ENCODE assay signal across 15 cellular contexts in genomic region chr10:123848564-123849457, GRCh38. TPM values are rescaled to one million over a fixed set of nuclear protein-coding genes. Genes with fewer than 3 reads are reported as not detected.
A peak's percentile ranks its signal among the peaks of the same experiment; 100 is the strongest.
DNase-seq lines count a peak whose midpoint lies in the region; ATAC-seq and TF ChIP-seq lines count a peak whose summit lies in the region.
"Had no signal": no experiment of that assay in that cellular context is flagged by ENCODE, and none has a peak within 500 bp of the region (broad histone marks: within the 10 kb centered on the region; RNA-seq: fewer than 3 reads in every experiment).

No MANE protein-coding gene starts in this region.

- H3K9me3 ChIP-seq in HEK293 (ENCODE audit: control insufficient read depth, insufficient read depth, low read depth, low read length), result no peaks in the 10 kb centered on the region; the same call in 1 of the 2 replicates
- no peaks in the 10 kb centered on the region for H3K9me3 ChIP-seq in endodermal cell (ENCODE audit: control insufficient read depth, low read length)

- no peaks in the 10 kb centered on the region for H3K36me3 Mint-ChIP-seq in endodermal cell (ENCODE audit: low read depth)
- no peaks in the 10 kb centered on the region for H3K36me3 Mint-ChIP-seq in activated naive CD4-positive, alpha-beta T cell treated with anti-CD3 and anti-CD28 coated beads, Interleukin-2, amount 50 U/mL, for 72 hours

- WGBS in endodermal cell (ENCODE audit: insufficient coverage in 1 of 2, insufficient read length in 1 of 2), 2 experiments, result 89 to 100% methylated on average over 1 to 5 of the region's 5 CpGs

- CTCF ChIA-PET in HEK293 (lab: Yijun Ruan, JAX), result interaction anchor here (1.5 kb wide), 1 partner anchor 266 kb away, joined by 7 read pairs; no protein-coding TSS in a partner anchor

- no peak for TF ChIP-seq CTCF in HEK293 (tag by site-specific recombination; IDR thresholded peaks at IDR 0.05)
- TF ChIP-seq CTCF in fibroblast of mammary gland (conservative IDR thresholded peaks at IDR 0.05; ENCODE audit: control insufficient read depth, insufficient read depth, low read depth, low read length), result no peak
- no peak for TF ChIP-seq CTCF in endodermal cell (conservative IDR thresholded peaks at IDR 0.05)

- POLR2A ChIA-PET in HEK293 (lab: Yijun Ruan, JAX), result no interaction called here

- no peak overlapping the region for H3K4me3 Mint-ChIP-seq in endodermal cell
- H3K4me3 Mint-ChIP-seq: activated CD4-positive, alpha-beta T cell treated with anti-CD3 and anti-CD28 coated beads, Interleukin-2, amount 10 ng/mL, durations not matched to agents 7 days and 5 days had no signal

- no peaks in the 10 kb centered on the region for H3K27me3 ChIP-seq in endodermal cell (ENCODE audit: control insufficient read depth, insufficient read depth, low read length, poor library complexity, severe bottlenecking)

- H3K4me1 Mint-ChIP-seq in endodermal cell, result no peaks in the 10 kb centered on the region
- H3K4me1 Mint-ChIP-seq: activated CD4-positive, alpha-beta T cell treated with anti-CD3 and anti-CD28 coated beads, Interleukin-2, amount 10 ng/mL, durations not matched to agents 7 days and 5 days had no signal

- H3K27me3 Mint-ChIP-seq in endodermal cell (ENCODE audit: insufficient read depth), result peaks cover 1% of the 10 kb centered on the region

- H3K9me3 Mint-ChIP-seq in endodermal cell, result peaks cover 18% of the 10 kb centered on the region
- peaks cover 0 to 5% of the 10 kb centered on the region in 2 donors for H3K9me3 Mint-ChIP-seq in activated naive CD4-positive, alpha-beta T cell treated with anti-CD3 and anti-CD28 coated beads, Interleukin-2, amount 50 U/mL, for 72 hours
- H3K9me3 Mint-ChIP-seq: activated CD4-positive, alpha-beta T cell treated with anti-CD3 and anti-CD28 coated beads, Interleukin-2, amount 10 ng/mL, durations not matched to agents 7 days and 5 days had no signal

- H3K4me3 ChIP-seq in HEK293 (ENCODE audit: low read depth, low read length) (no peak overlapping the region), fibroblast of mammary gland (ENCODE audit: control insufficient read depth, low read depth, low read length) (no peak overlapping the region), endodermal cell (ENCODE audit: low read length) (no peak overlapping the region)

- no peak overlapping the region for H3K9ac ChIP-seq in endodermal cell (ENCODE audit: extremely low read depth, low read length, poor library complexity, severe bottlenecking)

- H3K4me1 ChIP-seq in HEK293 (ENCODE audit: control insufficient read depth, insufficient read depth, low read length) (peaks cover 6% of the 10 kb centered on the region), endodermal cell (ENCODE audit: control insufficient read depth, insufficient read depth, low read length) (no peaks in the 10 kb centered on the region)

- H3K27ac ChIP-seq in HEK293 (ENCODE audit: extremely low read depth, low read depth, low read length) (no peak overlapping the region), endodermal cell (ENCODE audit: low read depth, low read length) (no peak overlapping the region)

- peak; percentile 70 for ATAC-seq in GM18907 (IDR thresholded peaks at IDR 0.05; ENCODE audit: unreplicated experiment)
- peak; percentile 69 for ATAC-seq in HG03565 (IDR thresholded peaks at IDR 0.05; ENCODE audit: unreplicated experiment)
- ATAC-seq in Right ventricle myocardium inferior, result no peak
- ATAC-seq in activated naive CD4-positive, alpha-beta T cell treated with anti-CD3 and anti-CD28 coated beads, Interleukin-2, amount 50 U/mL, for 72 hours, result no peak
- ATAC-seq: esophagus mucosa had no signal

- no peaks in the 10 kb centered on the region for H3K36me3 ChIP-seq in HEK293 (ENCODE audit: control insufficient read depth in 2 of 2, insufficient read depth in 1 of 2, low read length in 2 of 2)
- no peaks in the 10 kb centered on the region for H3K36me3 ChIP-seq in endodermal cell (ENCODE audit: control insufficient read depth, insufficient read depth, low read length)

- intact Hi-C loops in Right ventricle myocardium inferior (cut with DNase I), result no loop called here

- H3K27ac Mint-ChIP-seq in endodermal cell, result no peak overlapping the region
- no peak overlapping the region for H3K27ac Mint-ChIP-seq in activated naive CD4-positive, alpha-beta T cell treated with anti-CD3 and anti-CD28 coated beads, Interleukin-2, amount 50 U/mL, for 72 hours
- H3K27ac Mint-ChIP-seq: activated CD4-positive, alpha-beta T cell treated with anti-CD3 and anti-CD28 coated beads, Interleukin-2, amount 10 ng/mL, durations not matched to agents 7 days and 5 days had no signal

- DNase-seq in fibroblast of mammary gland (ENCODE audit: low read depth), result peak; percentile 38
- DNase-seq in Right ventricle myocardium inferior (ENCODE audit: missing footprints), result no peak
- no peak for DNase-seq in endodermal cell
- no peak for DNase-seq in activated naive CD4-positive, alpha-beta T cell treated with anti-CD3 and anti-CD28 coated beads, Interleukin-2, amount 50 U/mL, for 72 hours (ENCODE audit: low spot score in 2 of 2)
- DNase-seq in NCI-H510A (lab: John Stamatoyannopoulos, UW), result no peak
- DNase-seq: activated CD4-positive, alpha-beta T cell treated with anti-CD3 and anti-CD28 coated beads, Interleukin-2, amount 10 ng/mL, durations not matched to agents 7 days and 5 days; aorta; DMS153; GOT3; kidney; occipital lobe had no signal

TF ChIP-seq in HEK293, 187 proteins besides CTCF, POLR2A, EP300 and RAD21 (continues in another document):
- TF ChIP-seq AEBP2 (tag by site-specific recombination; IDR thresholded peaks at IDR 0.05; ENCODE audit: borderline replicate concordance), result no peak
- TF ChIP-seq ZNF843 (tag by site-specific recombination; IDR thresholded peaks at IDR 0.05), result peak; percentile 17; the same call in 1 of the 2 replicates
- TF ChIP-seq ZNF335 (tag by site-specific recombination; conservative IDR thresholded peaks at IDR 0.05), result 0 out of 2 replicates have a peak, but pooled peaks have one; percentile 17
- TF ChIP-seq FEZF1 (tag by site-specific recombination; IDR thresholded peaks at IDR 0.05), result peak; percentile 35; the same call in 1 of the 2 replicates
- peak; percentile 10; the same call in 1 of the 2 replicates for TF ChIP-seq ZNF580 (tag by site-specific recombination; IDR thresholded peaks at IDR 0.05)
- TF ChIP-seq ZXDB (tag by site-specific recombination; IDR thresholded peaks at IDR 0.05), result 0 out of 2 replicates have a peak, but pooled peaks have one; percentile 15
- 0 out of 2 replicates have a peak, but pooled peaks have one; percentile 28 for TF ChIP-seq ZNF362 (tag by site-specific recombination; IDR thresholded peaks at IDR 0.05)
- TF ChIP-seq PRDM6 (tag by site-specific recombination; IDR thresholded peaks at IDR 0.05), result peak; percentile 80
- no peak for TF ChIP-seq HOXD13 (CRISPR knock-in tag; IDR thresholded peaks at IDR 0.05; ENCODE audit: borderline replicate concordance)
- peak; percentile 34; the same call in 1 of the 2 replicates for TF ChIP-seq SP3 (tag by site-specific recombination; IDR thresholded peaks at IDR 0.05)

RNA-seq across cellular contexts. Expression of gene CPXM2, which starts 42.8 kb away (rescaled TPM):
- 4.6 TPM for total RNA-seq in Right ventricle myocardium inferior
- total RNA-seq in endodermal cell, result 1 to 10 TPM; 1.4 to 1.9 TPM
- 1.1 TPM for polyA plus RNA-seq in endodermal cell (2013, experiment 1 of 2)
- polyA plus RNA-seq in endodermal cell (2013, experiment 2 of 2), result 0.91 TPM
- total RNA-seq in activated naive CD4-positive, alpha-beta T cell treated with anti-CD3 and anti-CD28 coated beads, Interleukin-2, amount 50 U/mL, for 72 hours, result not detected
- total RNA-seq: activated CD4-positive, alpha-beta T cell treated with anti-CD3 and anti-CD28 coated beads, Interleukin-2, amount 10 ng/mL, durations not matched to agents 7 days and 5 days had no signal

Comparison
In these comparisons a context has a peak if more than half of its experiments do, and no peak if none do; other contexts are left out.
1. ATAC-seq: peak in GM18907 (single experiment) and HG03565 (single experiment); none in Right ventricle myocardium inferior (single experiment) and activated naive CD4-positive, alpha-beta T cell treated with anti-CD3 and anti-CD28 coated beads, Interleukin-2, amount 50 U/mL, for 72 hours (0 of 2).